Comparison of ENCODE assay signal across 8 cellular contexts in the genomic region with DNA sequence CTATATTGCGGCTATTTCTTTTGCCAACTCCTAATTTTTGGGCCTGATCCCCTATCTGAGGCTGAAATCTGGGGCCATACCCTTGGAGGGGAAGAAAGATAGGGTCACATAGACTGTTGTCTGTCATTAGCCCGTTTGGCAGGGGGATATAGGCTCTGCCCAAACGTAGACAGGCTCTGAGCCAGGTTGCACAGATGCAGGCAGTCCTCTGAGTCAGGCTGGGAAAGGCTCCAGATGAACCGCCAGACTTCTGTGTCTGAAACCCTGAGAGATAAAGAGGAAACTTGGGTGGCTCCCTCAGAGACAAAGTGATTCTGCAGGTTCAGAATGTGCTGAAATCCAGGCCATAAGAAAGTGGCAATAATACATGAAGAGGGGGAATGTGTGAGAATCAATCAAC. TPM values are rescaled to one million over a fixed set of nuclear protein-coding genes. Genes with fewer than 3 reads are reported as not detected.
DNase-seq lines count a peak whose midpoint lies in the region; ATAC-seq and TF ChIP-seq lines count a peak whose summit lies in the region.

No MANE protein-coding gene starts in this region.

- no peak for TF ChIP-seq CTCF in C4-2B (conservative IDR thresholded peaks at IDR 0.05)
- no peak for TF ChIP-seq CTCF in epithelial cell of esophagus (IDR thresholded peaks at IDR 0.05; ENCODE audit: insufficient read depth, low read depth, low read length, missing control alignments)
- TF ChIP-seq CTCF in omental fat pad (IDR thresholded peaks at IDR 0.05): no peak

- DNase-seq in NCI-H446 treated with DMSO at 0.1 percent for 48 hours (lab: John Stamatoyannopoulos, UW): peak; percentile 91
- peak; percentile 71 for DNase-seq in epithelial cell of esophagus (ENCODE audit: low read depth)
- peak; percentile 29 for DNase-seq in omental fat pad (ENCODE audit: low spot score)
- no peak for DNase-seq in C1 segment of cervical spinal cord (lab: John Stamatoyannopoulos, UW)
- DNase-seq in NCI-H2107 (lab: John Stamatoyannopoulos, UW): no peak

- H3K27ac ChIP-seq in C4-2B: peak overlapping the region; percentile 38

- no peak overlapping the region for H3K4me3 ChIP-seq in epithelial cell of esophagus (ENCODE audit: low read length)

- no peak for ATAC-seq in omental fat pad (ENCODE audit: low FRiP score)
- ATAC-seq in GM21786 (IDR thresholded peaks at IDR 0.05; ENCODE audit: unreplicated experiment): no peak
- ATAC-seq in GM21825 (IDR thresholded peaks at IDR 0.05; ENCODE audit: unreplicated experiment): no peak

RNA-seq across cellular contexts. Expression of a gene that starts 4.0 kb away (rescaled TPM):
- total RNA-seq in omental fat pad: 100 to 1,000 TPM; 230 to 364 (median 290) TPM

Comparison
In these comparisons a context has a peak if more than half of its experiments do, and no peak if none do; other contexts are left out.
1. DNase-seq: peak in NCI-H446 treated with DMSO at 0.1 percent for 48 hours (single experiment), epithelial cell of esophagus (single experiment) and omental fat pad (single experiment); none in C1 segment of cervical spinal cord (0 of 14) and NCI-H2107 (single experiment).